ENCODE assay signal across 8 cellular contexts in genomic region chr10:73780966-73781365, GRCh38. TPM values are rescaled to one million over a fixed set of nuclear protein-coding genes. Genes with fewer than 3 reads are reported as not detected.
DNase-seq lines count a peak whose midpoint lies in the region; ATAC-seq and TF ChIP-seq lines count a peak whose summit lies in the region.

No MANE protein-coding gene starts in this region.

- TF ChIP-seq POLR2A in body of pancreas (IDR thresholded peaks at IDR 0.05): no peak

- in situ Hi-C loops in GM13976 (cut with MboI; ENCODE audit: low sequenced_read_pairs, unreplicated experiment): no loop called here

- no peaks in the 10 kb centered on the region for H3K9me3 ChIP-seq in left ventricle myocardium inferior (replicated peaks)
- no peaks in the 10 kb centered on the region for H3K9me3 ChIP-seq in body of pancreas
- H3K9me3 ChIP-seq in mesodermal cell (ENCODE audit: control insufficient read depth, low read length): no peaks in the 10 kb centered on the region

- TF ChIP-seq CTCF in left ventricle myocardium inferior (IDR thresholded peaks at IDR 0.05; ENCODE audit: borderline replicate concordance) (no peak), body of pancreas (IDR thresholded peaks at IDR 0.05) (no peak), GM13976 (IDR thresholded peaks at IDR 0.05; ENCODE audit: borderline replicate concordance, control extremely low read depth, extremely low read depth, insufficient read depth, missing control alignments) (no peak), GM10266 (IDR thresholded peaks at IDR 0.05; ENCODE audit: control insufficient read depth, insufficient read depth, low read depth, missing control alignments) (no peak)

- intact Hi-C loops in left ventricle myocardium inferior (cut with micrococcal nuclease): no loop called here
- intact Hi-C loops in left ventricle myocardium superior (cut with micrococcal nuclease): no loop called here
- intact Hi-C loops in body of pancreas (cut with DNase I): no loop called here

- H3K4me3 ChIP-seq in left ventricle myocardium inferior (peak overlapping the region; percentile 90), body of pancreas (peak overlapping the region; percentile 81 to 87), mesodermal cell (ENCODE audit: extremely low read depth, insufficient read depth, low read length, poor library complexity, severe bottlenecking) (peak overlapping the region; percentile 91)

- 14 to 18% methylated on average over 11 of the region's 11 CpGs for WGBS in body of pancreas, 2 donors
- WGBS in mesodermal cell (ENCODE audit: insufficient coverage in 2 of 2), 2 experiments: 53 to 55% methylated on average over 10 to 11 of the region's 11 CpGs

- peaks cover 40% of the 10 kb centered on the region for H3K36me3 ChIP-seq in left ventricle myocardium inferior
- peaks cover 0 to 3% of the 10 kb centered on the region in 2 donors for H3K36me3 ChIP-seq in body of pancreas (replicated peaks in 1 of 2; ENCODE audit: insufficient read depth in 1 of 2, low read depth in 2 of 2)
- H3K36me3 ChIP-seq in mesodermal cell (ENCODE audit: control insufficient read depth, insufficient read depth, low read length): peaks cover 57% of the 10 kb centered on the region

- H3K4me1 ChIP-seq in left ventricle myocardium inferior: peaks cover 61% of the 10 kb centered on the region
- peaks cover 32% of the 10 kb centered on the region for H3K4me1 ChIP-seq in body of pancreas
- H3K4me1 ChIP-seq in mesodermal cell (ENCODE audit: control insufficient read depth, insufficient read depth, low read length, poor library complexity, severe bottlenecking): peaks cover 17% of the 10 kb centered on the region

- H3K27me3 ChIP-seq in left ventricle myocardium inferior (ENCODE audit: low read depth): no peaks in the 10 kb centered on the region
- H3K27me3 ChIP-seq in body of pancreas: no peaks in the 10 kb centered on the region

- peak overlapping the region; percentile 95 for H3K27ac ChIP-seq in left ventricle myocardium inferior (replicated peaks)
- peak overlapping the region in 2 of 4 donors; percentile 80 to 95 for H3K27ac ChIP-seq in body of pancreas
- peak overlapping the region; percentile 86 for H3K27ac ChIP-seq in mesodermal cell (ENCODE audit: low read depth, low read length, severe bottlenecking)

- no peak for ATAC-seq in left ventricle myocardium superior
- no peak for ATAC-seq in body of pancreas
- no peak for ATAC-seq in GM21447 (IDR thresholded peaks at IDR 0.05; ENCODE audit: unreplicated experiment)
- no peak for ATAC-seq in GM21390 (IDR thresholded peaks at IDR 0.05; ENCODE audit: unreplicated experiment)

- DNase-seq in left ventricle myocardium inferior (no peak), left ventricle myocardium superior (no peak), body of pancreas (no peak), GM13976 (ENCODE audit: low spot score) (no peak), GM10266 (ENCODE audit: extremely low spot score) (no peak)

RNA-seq across cellular contexts. Expression of gene CHCHD1, which starts 0.9 kb away (rescaled TPM):
- total RNA-seq in left ventricle myocardium inferior: 27.4 TPM
- 29.2 TPM for total RNA-seq in left ventricle myocardium superior
- total RNA-seq in body of pancreas: 10 to 100 TPM in 1 of 2 donors, 1 to 10 TPM in 1; 9.3 to 15.8 TPM
- polyA plus RNA-seq in mesodermal cell (2013, experiment 1 of 2): 83.9 TPM
- polyA plus RNA-seq in mesodermal cell (2013, experiment 2 of 2): 76.2 TPM

RNA-seq across cellular contexts. Expression of gene ZSWIM8, which starts 4.4 kb away (rescaled TPM):
- total RNA-seq in left ventricle myocardium inferior (46.2 TPM), left ventricle myocardium superior (53.9 TPM), body of pancreas (10 to 100 TPM; 34.5 to 70.9 TPM)
- 87.3 TPM for polyA plus RNA-seq in mesodermal cell (2013, experiment 1 of 2)
- 78.3 TPM for polyA plus RNA-seq in mesodermal cell (2013, experiment 2 of 2)

RNA-seq across cellular contexts. Expression of gene NDST2, which starts 30.4 kb away (rescaled TPM):
- total RNA-seq in left ventricle myocardium inferior (11.2 TPM), left ventricle myocardium superior (11.7 TPM), body of pancreas (10 to 100 TPM; 21.1 to 25.4 TPM)
- polyA plus RNA-seq in mesodermal cell (2013, experiment 1 of 2): 20.7 TPM
- polyA plus RNA-seq in mesodermal cell (2013, experiment 2 of 2): 13.8 TPM

RNA-seq across cellular contexts. Expression of gene SEC24C, which starts 36.8 kb away (rescaled TPM):
- total RNA-seq in left ventricle myocardium inferior (42.2 TPM), left ventricle myocardium superior (50.5 TPM), body of pancreas (10 to 100 TPM; 29.1 to 30.3 TPM)
- 81.1 TPM for polyA plus RNA-seq in mesodermal cell (2013, experiment 1 of 2)
- polyA plus RNA-seq in mesodermal cell (2013, experiment 2 of 2): 68.9 TPM
